ENCODE assay signal across 10 cellular contexts in the genomic region with DNA sequence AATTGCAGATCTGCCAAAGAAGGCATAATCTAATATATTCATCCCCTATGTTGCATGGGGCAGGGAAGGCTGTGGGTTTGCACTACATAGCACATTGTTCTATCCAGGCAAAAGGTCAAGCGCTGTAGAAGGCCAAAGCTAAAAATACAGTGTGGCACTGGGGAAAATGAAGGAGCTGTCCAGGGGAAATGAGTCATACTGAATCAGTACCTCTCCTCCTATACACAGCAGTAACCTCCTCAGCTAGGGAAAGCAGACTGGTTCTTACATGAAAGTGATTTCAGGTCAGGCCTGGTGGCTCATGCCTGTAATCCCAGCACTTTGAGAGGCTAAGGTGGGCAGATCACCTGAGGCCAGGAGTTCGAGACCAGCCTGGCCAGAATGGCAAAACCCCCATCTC. TPM values are rescaled to one million over a fixed set of nuclear protein-coding genes. Genes with fewer than 3 reads are reported as not detected.
DNase-seq lines count a peak whose midpoint lies in the region; ATAC-seq and FAIRE-seq lines count a peak whose summit lies in the region.
"Had no signal": no experiment of that assay in that cellular context is flagged by ENCODE, and none has a peak within 500 bp of the region (broad histone marks: within the 10 kb centered on the region; RNA-seq: fewer than 3 reads in every experiment).

No MANE protein-coding gene starts in this region.

- FAIRE-seq in islet of Langerhans (lab: Jason Lieb, UNC) (peak; percentile 49), urothelium cell line (lab: Jason Lieb, UNC) (no peak)

- no peaks in the 10 kb centered on the region for H3K4me1 Mint-ChIP-seq in activated CD4-positive, alpha-beta T cell treated with anti-CD3 and anti-CD28 coated beads for 36 hours
- peaks cover 2% of the 10 kb centered on the region for H3K4me1 Mint-ChIP-seq in activated CD4-positive, alpha-beta T cell treated with anti-CD3 and anti-CD28 coated beads, Interleukin-2, amount 10 ng/mL, durations not matched to agents 24 days and 14 days

- H3K36me3 Mint-ChIP-seq in activated CD4-positive, alpha-beta T cell treated with anti-CD3 and anti-CD28 coated beads for 36 hours (ENCODE audit: low read depth): no peaks in the 10 kb centered on the region
- H3K36me3 Mint-ChIP-seq in activated CD4-positive, alpha-beta T cell treated with anti-CD3 and anti-CD28 coated beads, Interleukin-2, amount 10 ng/mL, durations not matched to agents 24 days and 14 days (ENCODE audit: low read depth): no peaks in the 10 kb centered on the region

- POLR2A ChIA-PET in activated CD4-positive, alpha-beta T cell treated with anti-CD3 and anti-CD28 coated beads for 36 hours (lab: Charles Lee): no interaction called here

- intact Hi-C loops in activated CD4-positive, alpha-beta T cell treated with anti-CD3 and anti-CD28 coated beads for 36 hours (cut with DNase I, micrococcal nuclease): no loop called here
- intact Hi-C loops in activated CD4-positive, alpha-beta T cell treated with anti-CD3 and anti-CD28 coated beads, Interleukin-2, amount 10 ng/mL, durations not matched to agents 24 days and 14 days (cut with micrococcal nuclease): no loop called here

- no peak overlapping the region for H3K27ac Mint-ChIP-seq in activated CD4-positive, alpha-beta T cell treated with anti-CD3 and anti-CD28 coated beads for 36 hours
- no peak overlapping the region for H3K27ac Mint-ChIP-seq in activated CD4-positive, alpha-beta T cell treated with anti-CD3 and anti-CD28 coated beads, Interleukin-2, amount 10 ng/mL, durations not matched to agents 24 days and 14 days

- peaks cover 14% of the 10 kb centered on the region for H3K27me3 Mint-ChIP-seq in activated CD4-positive, alpha-beta T cell treated with anti-CD3 and anti-CD28 coated beads for 36 hours
- peaks cover 25% of the 10 kb centered on the region for H3K27me3 Mint-ChIP-seq in activated CD4-positive, alpha-beta T cell treated with anti-CD3 and anti-CD28 coated beads, Interleukin-2, amount 10 ng/mL, durations not matched to agents 24 days and 14 days

- no peak for DNase-seq in activated CD4-positive, alpha-beta T cell treated with anti-CD3 and anti-CD28 coated beads for 36 hours
- no peak for DNase-seq in activated CD4-positive, alpha-beta T cell treated with anti-CD3 and anti-CD28 coated beads, Interleukin-2, amount 10 ng/mL, durations not matched to agents 24 days and 14 days
- DNase-seq in astrocyte of the hippocampus (ENCODE audit: low read depth, low spot score): peak; percentile 92
- DNase-seq in urothelium cell line (ENCODE audit: low spot score): peak; percentile 85
- no peak for DNase-seq in AML-193 (lab: John Stamatoyannopoulos, UW)
- no peak for DNase-seq in NCI-H69 (lab: John Stamatoyannopoulos, UW)
- DNase-seq: C1 segment of cervical spinal cord, Peyer's patch had no signal

- CTCF ChIA-PET in activated CD4-positive, alpha-beta T cell treated with anti-CD3 and anti-CD28 coated beads for 36 hours (lab: Charles Lee): no interaction called here

- peak; percentile 36 for ATAC-seq in activated CD4-positive, alpha-beta T cell treated with anti-CD3 and anti-CD28 coated beads for 36 hours
- no peak for ATAC-seq in GM21526 (IDR thresholded peaks at IDR 0.05; ENCODE audit: low FRiP score, unreplicated experiment)

- H3K4me3 Mint-ChIP-seq in activated CD4-positive, alpha-beta T cell treated with anti-CD3 and anti-CD28 coated beads for 36 hours: no peak overlapping the region
- no peak overlapping the region for H3K4me3 Mint-ChIP-seq in activated CD4-positive, alpha-beta T cell treated with anti-CD3 and anti-CD28 coated beads, Interleukin-2, amount 10 ng/mL, durations not matched to agents 24 days and 14 days

- H3K9me3 Mint-ChIP-seq in activated CD4-positive, alpha-beta T cell treated with anti-CD3 and anti-CD28 coated beads for 36 hours (ENCODE audit: low read depth): no peaks in the 10 kb centered on the region
- no peaks in the 10 kb centered on the region for H3K9me3 Mint-ChIP-seq in activated CD4-positive, alpha-beta T cell treated with anti-CD3 and anti-CD28 coated beads, Interleukin-2, amount 10 ng/mL, durations not matched to agents 24 days and 14 days

RNA-seq across cellular contexts. Expression of gene SLC25A4, which starts 31.0 kb away (rescaled TPM):
- total RNA-seq in activated CD4-positive, alpha-beta T cell treated with anti-CD3 and anti-CD28 coated beads for 36 hours: 1 to 10 TPM; 4.2 to 5.0 TPM
- 1.7 and 1.9 TPM in 2 replicates for total RNA-seq in activated CD4-positive, alpha-beta T cell treated with anti-CD3 and anti-CD28 coated beads, Interleukin-2, amount 10 ng/mL, durations not matched to agents 24 days and 14 days

Comparison
In these comparisons a context has a peak if more than half of its experiments do, and no peak if none do; other contexts are left out.
1. DNase-seq: peak in astrocyte of the hippocampus (single experiment) and urothelium cell line (single experiment); none in activated CD4-positive, alpha-beta T cell treated with anti-CD3 and anti-CD28 coated beads for 36 hours (single experiment), activated CD4-positive, alpha-beta T cell treated with anti-CD3 and anti-CD28 coated beads, Interleukin-2, amount 10 ng/mL, durations not matched to agents 24 days and 14 days (single experiment), AML-193 (0 of 2) and NCI-H69 (single experiment).